ENCODE assay signal across 1 cellular context in the genomic region with DNA sequence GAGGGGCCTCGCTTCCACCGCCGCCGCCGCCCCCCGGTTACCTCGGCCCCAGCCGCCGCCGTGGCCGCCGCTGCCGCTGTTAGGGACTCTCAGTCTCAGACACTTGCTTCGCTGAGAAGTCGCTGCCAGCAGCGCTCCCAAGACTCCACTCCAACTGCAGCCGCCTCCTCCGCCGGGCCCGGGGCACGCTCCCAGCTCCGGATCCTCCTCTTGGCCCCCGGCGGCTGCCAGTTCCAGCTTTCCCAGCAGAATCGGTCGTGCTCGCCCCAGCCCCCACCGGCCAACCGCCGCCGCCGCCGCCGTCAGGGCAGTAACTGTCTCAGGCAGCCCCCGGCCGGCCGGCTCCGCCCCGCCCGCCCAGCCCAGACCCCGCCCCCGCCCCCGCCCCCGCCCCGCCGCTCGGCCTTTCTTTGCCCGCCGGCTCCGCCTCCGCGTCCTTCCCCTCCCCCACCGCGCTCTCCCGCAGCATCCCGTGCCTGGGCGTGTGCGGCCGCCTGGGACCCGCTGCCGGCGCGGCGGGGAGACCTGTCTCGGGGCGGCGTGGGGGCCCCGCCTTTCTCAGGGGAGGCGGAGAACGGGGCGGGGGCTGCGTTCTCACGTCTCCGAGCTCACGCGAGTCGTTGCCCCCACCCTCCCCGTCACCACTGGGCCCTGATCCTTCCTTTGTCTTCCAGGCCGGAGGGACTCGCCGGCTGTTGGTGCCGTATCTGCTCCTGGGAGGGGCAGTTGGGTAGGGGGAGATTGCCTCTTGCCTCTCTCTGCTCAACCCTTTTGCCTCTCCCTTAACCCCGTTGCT.
A peak's percentile ranks its signal among the peaks of the same experiment; 100 is the strongest.
TF ChIP-seq lines count a peak whose summit lies in the region.

A gene with protein sequence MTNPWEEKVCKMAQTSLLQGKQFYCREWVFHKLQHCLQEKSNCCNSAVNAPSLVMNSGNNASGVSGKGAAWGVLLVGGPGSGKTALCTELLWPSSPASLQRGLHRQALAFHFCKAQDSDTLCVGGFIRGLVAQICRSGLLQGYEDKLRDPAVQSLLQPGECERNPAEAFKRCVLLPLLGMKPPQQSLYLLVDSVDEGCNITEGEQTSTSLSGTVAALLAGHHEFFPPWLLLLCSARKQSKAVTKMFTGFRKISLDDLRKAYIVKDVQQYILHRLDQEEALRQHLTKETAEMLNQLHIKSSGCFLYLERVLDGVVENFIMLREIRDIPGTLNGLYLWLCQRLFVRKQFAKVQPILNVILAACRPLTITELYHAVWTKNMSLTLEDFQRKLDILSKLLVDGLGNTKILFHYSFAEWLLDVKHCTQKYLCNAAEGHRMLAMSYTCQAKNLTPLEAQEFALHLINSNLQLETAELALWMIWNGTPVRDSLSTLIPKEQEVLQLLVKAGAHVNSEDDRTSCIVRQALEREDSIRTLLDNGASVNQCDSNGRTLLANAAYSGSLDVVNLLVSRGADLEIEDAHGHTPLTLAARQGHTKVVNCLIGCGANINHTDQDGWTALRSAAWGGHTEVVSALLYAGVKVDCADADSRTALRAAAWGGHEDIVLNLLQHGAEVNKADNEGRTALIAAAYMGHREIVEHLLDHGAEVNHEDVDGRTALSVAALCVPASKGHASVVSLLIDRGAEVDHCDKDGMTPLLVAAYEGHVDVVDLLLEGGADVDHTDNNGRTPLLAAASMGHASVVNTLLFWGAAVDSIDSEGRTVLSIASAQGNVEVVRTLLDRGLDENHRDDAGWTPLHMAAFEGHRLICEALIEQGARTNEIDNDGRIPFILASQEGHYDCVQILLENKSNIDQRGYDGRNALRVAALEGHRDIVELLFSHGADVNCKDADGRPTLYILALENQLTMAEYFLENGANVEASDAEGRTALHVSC (N-terminal part only) (minus strand): TSS at position 316 of the 796 bp plus-strand sequence. CDS start 2,221 bp downstream, outside the sequence.

TF ChIP-seq in K562, 482 proteins besides CTCF, POLR2A, EP300 and RAD21 (continued from another document and continues in another):
- TF ChIP-seq, protein P1, sequence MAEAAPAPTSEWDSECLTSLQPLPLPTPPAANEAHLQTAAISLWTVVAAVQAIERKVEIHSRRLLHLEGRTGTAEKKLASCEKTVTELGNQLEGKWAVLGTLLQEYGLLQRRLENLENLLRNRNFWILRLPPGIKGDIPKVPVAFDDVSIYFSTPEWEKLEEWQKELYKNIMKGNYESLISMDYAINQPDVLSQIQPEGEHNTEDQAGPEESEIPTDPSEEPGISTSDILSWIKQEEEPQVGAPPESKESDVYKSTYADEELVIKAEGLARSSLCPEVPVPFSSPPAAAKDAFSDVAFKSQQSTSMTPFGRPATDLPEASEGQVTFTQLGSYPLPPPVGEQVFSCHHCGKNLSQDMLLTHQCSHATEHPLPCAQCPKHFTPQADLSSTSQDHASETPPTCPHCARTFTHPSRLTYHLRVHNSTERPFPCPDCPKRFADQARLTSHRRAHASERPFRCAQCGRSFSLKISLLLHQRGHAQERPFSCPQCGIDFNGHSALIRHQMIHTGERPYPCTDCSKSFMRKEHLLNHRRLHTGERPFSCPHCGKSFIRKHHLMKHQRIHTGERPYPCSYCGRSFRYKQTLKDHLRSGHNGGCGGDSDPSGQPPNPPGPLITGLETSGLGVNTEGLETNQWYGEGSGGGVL (CRISPR knock-in tag; IDR thresholded peaks at IDR 0.05), result no peak
- TF ChIP-seq, protein P2, sequence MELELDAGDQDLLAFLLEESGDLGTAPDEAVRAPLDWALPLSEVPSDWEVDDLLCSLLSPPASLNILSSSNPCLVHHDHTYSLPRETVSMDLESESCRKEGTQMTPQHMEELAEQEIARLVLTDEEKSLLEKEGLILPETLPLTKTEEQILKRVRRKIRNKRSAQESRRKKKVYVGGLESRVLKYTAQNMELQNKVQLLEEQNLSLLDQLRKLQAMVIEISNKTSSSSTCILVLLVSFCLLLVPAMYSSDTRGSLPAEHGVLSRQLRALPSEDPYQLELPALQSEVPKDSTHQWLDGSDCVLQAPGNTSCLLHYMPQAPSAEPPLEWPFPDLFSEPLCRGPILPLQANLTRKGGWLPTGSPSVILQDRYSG (tag; conservative IDR thresholded peaks at IDR 0.05; ENCODE audit: low read depth), result no peak
- TF ChIP-seq SMARCB1 (IDR thresholded peaks at IDR 0.05; ENCODE audit: insufficient read length, low read depth) (no peak), SAFB (IDR thresholded peaks at IDR 0.05; ENCODE audit: borderline replicate concordance, low read depth, low read length) (peak; percentile 74; the same call in 1 of the 2 replicates), PCBP1 (IDR thresholded peaks at IDR 0.05; ENCODE audit: low read depth, low read length, poor library complexity, severe bottlenecking) (peak; percentile 15), SIX5 (IDR thresholded peaks at IDR 0.05; ENCODE audit: borderline replicate concordance in 1 of 2, insufficient read depth in 1 of 2, low read depth in 1 of 2, low read length in 2 of 2) (no peak), ZNF584 (CRISPR knock-in tag; IDR thresholded peaks at IDR 0.05; ENCODE audit: low read depth) (no peak), THRAP3 (IDR thresholded peaks at IDR 0.05; ENCODE audit: borderline replicate concordance) (no peak), NR2C1 (IDR thresholded peaks at IDR 0.05) (no peak), NR2C1 (tag; IDR thresholded peaks at IDR 0.05) (no peak), CREB1 (IDR thresholded peaks at IDR 0.05) (peak; percentile 28), CREB1 (CRISPR knock-in tag; IDR thresholded peaks at IDR 0.05) (peak; percentile 68), ZNF507 (tag; conservative IDR thresholded peaks at IDR 0.05) (no peak), RNF2 (IDR thresholded peaks at IDR 0.05) (peak; percentile 43; the same call in 1 of the 2 replicates), RCOR1 (IDR thresholded peaks at IDR 0.05; ENCODE audit: borderline replicate concordance in 1 of 2, low read depth in 2 of 2, low read length in 2 of 2) (peak in 1 of 2 experiments; percentile 57; a peak in 2 of 4 replicates), ESRRA (IDR thresholded peaks at IDR 0.05; ENCODE audit: borderline replicate concordance, low read depth) (no peak), FOXM1 (IDR thresholded peaks at IDR 0.05; ENCODE audit: low read depth) (no peak), FOXM1 (CRISPR knock-in tag; IDR thresholded peaks at IDR 0.05; ENCODE audit: low read depth) (peak; percentile 31; the same call in 1 of the 2 replicates)
- TF ChIP-seq, protein P3, sequence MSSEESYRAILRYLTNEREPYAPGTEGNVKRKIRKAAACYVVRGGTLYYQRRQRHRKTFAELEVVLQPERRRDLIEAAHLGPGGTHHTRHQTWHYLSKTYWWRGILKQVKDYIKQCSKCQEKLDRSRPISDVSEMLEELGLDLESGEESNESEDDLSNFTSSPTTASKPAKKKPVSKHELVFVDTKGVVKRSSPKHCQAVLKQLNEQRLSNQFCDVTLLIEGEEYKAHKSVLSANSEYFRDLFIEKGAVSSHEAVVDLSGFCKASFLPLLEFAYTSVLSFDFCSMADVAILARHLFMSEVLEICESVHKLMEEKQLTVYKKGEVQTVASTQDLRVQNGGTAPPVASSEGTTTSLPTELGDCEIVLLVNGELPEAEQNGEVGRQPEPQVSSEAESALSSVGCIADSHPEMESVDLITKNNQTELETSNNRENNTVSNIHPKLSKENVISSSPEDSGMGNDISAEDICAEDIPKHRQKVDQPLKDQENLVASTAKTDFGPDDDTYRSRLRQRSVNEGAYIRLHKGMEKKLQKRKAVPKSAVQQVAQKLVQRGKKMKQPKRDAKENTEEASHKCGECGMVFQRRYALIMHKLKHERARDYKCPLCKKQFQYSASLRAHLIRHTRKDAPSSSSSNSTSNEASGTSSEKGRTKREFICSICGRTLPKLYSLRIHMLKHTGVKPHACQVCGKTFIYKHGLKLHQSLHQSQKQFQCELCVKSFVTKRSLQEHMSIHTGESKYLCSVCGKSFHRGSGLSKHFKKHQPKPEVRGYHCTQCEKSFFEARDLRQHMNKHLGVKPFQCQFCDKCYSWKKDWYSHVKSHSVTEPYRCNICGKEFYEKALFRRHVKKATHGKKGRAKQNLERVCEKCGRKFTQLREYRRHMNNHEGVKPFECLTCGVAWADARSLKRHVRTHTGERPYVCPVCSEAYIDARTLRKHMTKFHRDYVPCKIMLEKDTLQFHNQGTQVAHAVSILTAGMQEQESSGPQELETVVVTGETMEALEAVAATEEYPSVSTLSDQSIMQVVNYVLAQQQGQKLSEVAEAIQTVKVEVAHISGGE (CRISPR knock-in tag; IDR thresholded peaks at IDR 0.05), result no peak
- TF ChIP-seq, protein P4, sequence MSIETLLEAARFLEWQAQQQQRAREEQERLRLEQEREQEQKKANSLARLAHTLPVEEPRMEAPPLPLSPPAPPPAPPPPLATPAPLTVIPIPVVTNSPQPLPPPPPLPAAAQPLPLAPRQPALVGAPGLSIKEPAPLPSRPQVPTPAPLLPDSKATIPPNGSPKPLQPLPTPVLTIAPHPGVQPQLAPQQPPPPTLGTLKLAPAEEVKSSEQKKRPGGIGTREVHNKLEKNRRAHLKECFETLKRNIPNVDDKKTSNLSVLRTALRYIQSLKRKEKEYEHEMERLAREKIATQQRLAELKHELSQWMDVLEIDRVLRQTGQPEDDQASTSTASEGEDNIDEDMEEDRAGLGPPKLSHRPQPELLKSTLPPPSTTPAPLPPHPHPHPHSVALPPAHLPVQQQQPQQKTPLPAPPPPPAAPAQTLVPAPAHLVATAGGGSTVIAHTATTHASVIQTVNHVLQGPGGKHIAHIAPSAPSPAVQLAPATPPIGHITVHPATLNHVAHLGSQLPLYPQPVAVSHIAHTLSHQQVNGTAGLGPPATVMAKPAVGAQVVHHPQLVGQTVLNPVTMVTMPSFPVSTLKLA (conservative IDR thresholded peaks at IDR 0.05), result peak in 1 of 2 experiments; percentile 36; a peak in 1 of 4 replicates
- TF ChIP-seq, protein P5, sequence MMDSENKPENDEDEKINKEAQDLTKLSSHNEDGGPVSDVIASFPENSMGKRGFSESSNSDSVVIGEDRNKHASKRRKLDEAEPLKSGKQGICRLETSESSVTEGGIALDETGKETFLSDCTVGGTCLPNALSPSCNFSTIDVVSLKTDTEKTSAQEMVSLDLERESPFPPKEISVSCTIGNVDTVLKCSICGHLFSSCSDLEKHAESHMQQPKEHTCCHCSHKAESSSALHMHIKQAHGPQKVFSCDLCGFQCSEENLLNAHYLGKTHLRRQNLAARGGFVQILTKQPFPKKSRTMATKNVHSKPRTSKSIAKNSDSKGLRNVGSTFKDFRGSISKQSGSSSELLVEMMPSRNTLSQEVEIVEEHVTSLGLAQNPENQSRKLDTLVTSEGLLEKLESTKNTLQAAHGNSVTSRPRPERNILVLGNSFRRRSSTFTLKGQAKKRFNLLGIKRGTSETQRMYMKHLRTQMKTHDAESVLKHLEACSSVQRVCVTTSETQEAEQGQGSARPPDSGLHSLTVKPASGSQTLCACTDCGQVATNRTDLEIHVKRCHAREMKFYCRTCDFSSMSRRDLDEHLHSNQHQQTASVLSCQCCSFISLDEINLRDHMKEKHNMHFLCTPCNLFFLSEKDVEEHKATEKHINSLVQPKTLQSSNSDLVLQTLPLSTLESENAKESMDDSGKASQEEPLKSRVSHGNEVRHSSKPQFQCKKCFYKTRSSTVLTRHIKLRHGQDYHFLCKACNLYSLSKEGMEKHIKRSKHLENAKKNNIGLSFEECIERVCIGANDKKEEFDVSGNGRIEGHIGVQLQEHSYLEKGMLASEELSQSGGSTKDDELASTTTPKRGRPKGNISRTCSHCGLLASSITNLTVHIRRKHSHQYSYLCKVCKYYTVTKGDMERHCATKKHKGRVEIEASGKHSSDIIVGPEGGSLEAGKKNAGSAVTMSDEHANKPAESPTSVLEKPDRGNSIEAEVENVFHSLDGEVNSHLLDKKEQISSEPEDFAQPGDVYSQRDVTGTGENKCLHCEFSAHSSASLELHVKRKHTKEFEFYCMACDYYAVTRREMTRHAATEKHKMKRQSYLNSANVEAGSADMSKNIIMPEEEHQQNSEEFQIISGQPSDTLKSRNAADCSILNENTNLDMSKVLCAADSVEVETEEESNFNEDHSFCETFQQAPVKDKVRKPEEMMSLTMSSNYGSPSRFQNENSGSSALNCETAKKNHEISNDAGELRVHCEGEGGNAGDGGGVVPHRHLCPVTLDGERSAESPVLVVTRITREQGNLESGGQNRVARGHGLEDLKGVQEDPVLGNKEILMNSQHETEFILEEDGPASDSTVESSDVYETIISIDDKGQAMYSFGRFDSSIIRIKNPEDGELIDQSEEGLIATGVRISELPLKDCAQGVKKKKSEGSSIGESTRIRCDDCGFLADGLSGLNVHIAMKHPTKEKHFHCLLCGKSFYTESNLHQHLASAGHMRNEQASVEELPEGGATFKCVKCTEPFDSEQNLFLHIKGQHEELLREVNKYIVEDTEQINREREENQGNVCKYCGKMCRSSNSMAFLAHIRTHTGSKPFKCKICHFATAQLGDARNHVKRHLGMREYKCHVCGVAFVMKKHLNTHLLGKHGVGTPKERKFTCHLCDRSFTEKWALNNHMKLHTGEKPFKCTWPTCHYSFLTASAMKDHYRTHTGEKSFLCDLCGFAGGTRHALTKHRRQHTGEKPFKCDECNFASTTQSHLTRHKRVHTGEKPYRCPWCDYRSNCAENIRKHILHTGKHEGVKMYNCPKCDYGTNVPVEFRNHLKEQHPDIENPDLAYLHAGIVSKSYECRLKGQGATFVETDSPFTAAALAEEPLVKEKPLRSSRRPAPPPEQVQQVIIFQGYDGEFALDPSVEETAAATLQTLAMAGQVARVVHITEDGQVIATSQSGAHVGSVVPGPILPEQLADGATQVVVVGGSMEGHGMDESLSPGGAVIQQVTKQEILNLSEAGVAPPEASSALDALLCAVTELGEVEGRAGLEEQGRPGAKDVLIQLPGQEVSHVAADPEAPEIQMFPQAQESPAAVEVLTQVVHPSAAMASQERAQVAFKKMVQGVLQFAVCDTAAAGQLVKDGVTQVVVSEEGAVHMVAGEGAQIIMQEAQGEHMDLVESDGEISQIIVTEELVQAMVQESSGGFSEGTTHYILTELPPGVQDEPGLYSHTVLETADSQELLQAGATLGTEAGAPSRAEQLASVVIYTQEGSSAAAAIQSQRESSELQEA (IDR thresholded peaks at IDR 0.05; ENCODE audit: low read depth), result no peak
- TF ChIP-seq, protein P6, sequence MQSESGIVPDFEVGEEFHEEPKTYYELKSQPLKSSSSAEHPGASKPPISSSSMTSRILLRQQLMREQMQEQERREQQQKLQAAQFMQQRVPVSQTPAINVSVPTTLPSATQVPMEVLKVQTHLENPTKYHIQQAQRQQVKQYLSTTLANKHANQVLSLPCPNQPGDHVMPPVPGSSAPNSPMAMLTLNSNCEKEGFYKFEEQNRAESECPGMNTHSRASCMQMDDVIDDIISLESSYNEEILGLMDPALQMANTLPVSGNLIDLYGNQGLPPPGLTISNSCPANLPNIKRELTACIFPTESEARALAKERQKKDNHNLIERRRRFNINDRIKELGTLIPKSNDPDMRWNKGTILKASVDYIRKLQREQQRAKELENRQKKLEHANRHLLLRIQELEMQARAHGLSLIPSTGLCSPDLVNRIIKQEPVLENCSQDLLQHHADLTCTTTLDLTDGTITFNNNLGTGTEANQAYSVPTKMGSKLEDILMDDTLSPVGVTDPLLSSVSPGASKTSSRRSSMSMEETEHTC (IDR thresholded peaks at IDR 0.05), result peak; percentile 83
- TF ChIP-seq, protein P7, sequence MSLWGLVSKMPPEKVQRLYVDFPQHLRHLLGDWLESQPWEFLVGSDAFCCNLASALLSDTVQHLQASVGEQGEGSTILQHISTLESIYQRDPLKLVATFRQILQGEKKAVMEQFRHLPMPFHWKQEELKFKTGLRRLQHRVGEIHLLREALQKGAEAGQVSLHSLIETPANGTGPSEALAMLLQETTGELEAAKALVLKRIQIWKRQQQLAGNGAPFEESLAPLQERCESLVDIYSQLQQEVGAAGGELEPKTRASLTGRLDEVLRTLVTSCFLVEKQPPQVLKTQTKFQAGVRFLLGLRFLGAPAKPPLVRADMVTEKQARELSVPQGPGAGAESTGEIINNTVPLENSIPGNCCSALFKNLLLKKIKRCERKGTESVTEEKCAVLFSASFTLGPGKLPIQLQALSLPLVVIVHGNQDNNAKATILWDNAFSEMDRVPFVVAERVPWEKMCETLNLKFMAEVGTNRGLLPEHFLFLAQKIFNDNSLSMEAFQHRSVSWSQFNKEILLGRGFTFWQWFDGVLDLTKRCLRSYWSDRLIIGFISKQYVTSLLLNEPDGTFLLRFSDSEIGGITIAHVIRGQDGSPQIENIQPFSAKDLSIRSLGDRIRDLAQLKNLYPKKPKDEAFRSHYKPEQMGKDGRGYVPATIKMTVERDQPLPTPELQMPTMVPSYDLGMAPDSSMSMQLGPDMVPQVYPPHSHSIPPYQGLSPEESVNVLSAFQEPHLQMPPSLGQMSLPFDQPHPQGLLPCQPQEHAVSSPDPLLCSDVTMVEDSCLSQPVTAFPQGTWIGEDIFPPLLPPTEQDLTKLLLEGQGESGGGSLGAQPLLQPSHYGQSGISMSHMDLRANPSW (CRISPR knock-in tag; IDR thresholded peaks at IDR 0.05), result no peak
